In the genomic region with DNA sequence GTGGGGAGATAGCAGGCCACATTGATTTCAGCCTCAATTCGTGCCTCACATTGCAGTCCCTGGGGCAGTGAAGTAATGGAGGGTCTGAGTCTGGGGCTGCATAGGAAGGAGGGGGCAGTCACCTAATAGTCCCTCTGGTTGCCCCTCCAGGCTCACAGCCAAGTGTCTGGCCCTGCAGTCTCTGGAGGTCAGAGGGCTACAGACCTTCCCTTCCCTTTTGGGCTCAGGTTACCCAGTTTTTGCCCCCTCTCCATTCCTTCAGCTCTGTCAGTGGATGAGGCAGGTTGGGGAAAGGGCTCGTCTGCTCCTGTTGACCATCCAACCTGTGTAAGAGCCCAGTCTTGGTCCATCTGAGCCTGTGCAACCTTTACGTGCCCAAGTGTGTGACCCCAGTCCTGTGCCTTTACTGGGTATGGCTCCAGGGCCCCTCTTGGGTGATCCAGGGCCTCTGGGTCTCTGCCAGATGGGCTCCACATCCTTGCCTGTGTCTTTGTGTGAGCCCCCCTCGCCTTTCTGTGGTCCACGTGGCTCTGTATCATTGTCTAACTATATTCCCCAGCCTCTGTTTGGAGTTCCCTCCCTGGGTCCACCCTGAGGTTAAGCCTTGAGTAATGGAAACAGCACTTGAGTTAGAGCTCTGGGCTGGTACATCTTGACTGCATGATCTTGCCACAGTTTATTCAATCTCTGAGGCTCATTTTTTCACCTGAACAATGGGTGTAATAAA, we compare ENCODE assay signal across 8 cellular contexts. TPM values are rescaled to one million over a fixed set of nuclear protein-coding genes. Genes with fewer than 3 reads are reported as not detected.
DNase-seq lines count a peak whose midpoint lies in the region; ATAC-seq, FAIRE-seq and TF ChIP-seq lines count a peak whose summit lies in the region.

No MANE protein-coding gene starts in this region.

- DNase-seq in ELR (ENCODE audit: low read depth) = peak; percentile 42
- DNase-seq in OCI-M1 (lab: John Stamatoyannopoulos, UW) = peak; percentile 58
- peak; percentile 50 for DNase-seq in fibroblast of mammary gland (ENCODE audit: low read depth)
- peak in 1 of 2 donors; percentile 65 for DNase-seq in psoas muscle
- no peak for DNase-seq in stimulated activated CD4-positive, alpha-beta T cell treated with anti-CD3 and anti-CD28 coated beads, Interleukin-1b, Interleukin-23, amount 100 ng/mL, for 48 hours
- DNase-seq in GM03348 (ENCODE audit: low spot score) = no peak
- DNase-seq in D721Med (ENCODE audit: insufficient read length, low spot score) = no peak

- FAIRE-seq in D721Med (lab: Jason Lieb, UNC) = no peak

- 40 to 54% (median 46%) methylated on average over 5 of the region's 5 CpGs for WGBS in psoas muscle, 3 donors

- peaks cover 4 to 5% of the 10 kb centered on the region in 2 donors for H3K36me3 ChIP-seq in psoas muscle (ENCODE audit: insufficient read depth in 1 of 2, low read depth in 1 of 2)

- H3K9me3 ChIP-seq in psoas muscle = no peaks in the 10 kb centered on the region

- H3K4me3 ChIP-seq in fibroblast of mammary gland (ENCODE audit: control insufficient read depth, low read depth, low read length) = no peak overlapping the region
- H3K4me3 ChIP-seq in psoas muscle = peak overlapping the region; percentile 77

- no peaks in the 10 kb centered on the region for H3K27me3 ChIP-seq in psoas muscle (ENCODE audit: insufficient read depth in 3 of 3, low read length in 2 of 3)

- H3K27ac ChIP-seq in psoas muscle = peak overlapping the region; percentile 91

- H3K4me1 ChIP-seq in psoas muscle = peaks cover 69% of the 10 kb centered on the region

- TF ChIP-seq CTCF in fibroblast of mammary gland (conservative IDR thresholded peaks at IDR 0.05; ENCODE audit: control insufficient read depth, insufficient read depth, low read depth, low read length) (no peak), psoas muscle (IDR thresholded peaks at IDR 0.05) (no peak), D721Med (IDR thresholded peaks at IDR 0.05; ENCODE audit: insufficient read depth, missing control alignments) (no peak)

- intact Hi-C loops in psoas muscle (cut with DNase I) = no loop called here

- ATAC-seq in psoas muscle (no peak), GM21360 (IDR thresholded peaks at IDR 0.05; ENCODE audit: unreplicated experiment) (no peak)

RNA-seq across cellular contexts. Expression of a gene that starts 13.1 kb away (rescaled TPM):
- total RNA-seq in psoas muscle = 10 to 100 TPM; 28.8 to 55.0 (median 44.2) TPM
- polyA plus RNA-seq in psoas muscle = 10 to 100 TPM; 17.1 to 39.3 (median 18.1) TPM

RNA-seq across cellular contexts. Expression of a gene that starts 19.7 kb away (rescaled TPM):
- under 1 TPM in 2 of 4 donors, not detected in 2; 0.19 to 0.51 TPM for total RNA-seq in psoas muscle
- under 1 TPM; 0.17 to 0.73 (median 0.60) TPM for polyA plus RNA-seq in psoas muscle

RNA-seq across cellular contexts. Expression of a gene that starts 20.2 kb away (rescaled TPM):
- total RNA-seq in psoas muscle = 1 to 10 TPM; 4.0 to 7.4 (median 6.4) TPM
- 10 to 100 TPM; 12.8 to 17.1 (median 14.8) TPM for polyA plus RNA-seq in psoas muscle

RNA-seq across cellular contexts. Expression of a gene that starts 27.3 kb away (rescaled TPM):
- 10 to 100 TPM; 10.0 to 13.5 (median 11.8) TPM for total RNA-seq in psoas muscle
- 10 to 100 TPM in 2 of 3 donors, 1 to 10 TPM in 1; 7.1 to 11.7 (median 11.4) TPM for polyA plus RNA-seq in psoas muscle

RNA-seq across cellular contexts. Expression of a gene that starts 30.9 kb away (rescaled TPM):
- 1 to 10 TPM in 1 of 4 donors, under 1 TPM in 2, not detected in 1; 0.50 to 1.1 (median 0.52) TPM for total RNA-seq in psoas muscle
- 1 to 10 TPM in 1 of 3 donors, under 1 TPM in 2; 0.21 to 2.5 (median 0.57) TPM for polyA plus RNA-seq in psoas muscle

Comparison
In these comparisons a context has a peak if more than half of its experiments do, and no peak if none do; other contexts are left out.
1. DNase-seq: peak in ELR (single experiment), OCI-M1 (single experiment) and fibroblast of mammary gland (single experiment); none in stimulated activated CD4-positive, alpha-beta T cell treated with anti-CD3 and anti-CD28 coated beads, Interleukin-1b, Interleukin-23, amount 100 ng/mL, for 48 hours (single experiment), GM03348 (single experiment) and D721Med (single experiment).